In the genomic region with DNA sequence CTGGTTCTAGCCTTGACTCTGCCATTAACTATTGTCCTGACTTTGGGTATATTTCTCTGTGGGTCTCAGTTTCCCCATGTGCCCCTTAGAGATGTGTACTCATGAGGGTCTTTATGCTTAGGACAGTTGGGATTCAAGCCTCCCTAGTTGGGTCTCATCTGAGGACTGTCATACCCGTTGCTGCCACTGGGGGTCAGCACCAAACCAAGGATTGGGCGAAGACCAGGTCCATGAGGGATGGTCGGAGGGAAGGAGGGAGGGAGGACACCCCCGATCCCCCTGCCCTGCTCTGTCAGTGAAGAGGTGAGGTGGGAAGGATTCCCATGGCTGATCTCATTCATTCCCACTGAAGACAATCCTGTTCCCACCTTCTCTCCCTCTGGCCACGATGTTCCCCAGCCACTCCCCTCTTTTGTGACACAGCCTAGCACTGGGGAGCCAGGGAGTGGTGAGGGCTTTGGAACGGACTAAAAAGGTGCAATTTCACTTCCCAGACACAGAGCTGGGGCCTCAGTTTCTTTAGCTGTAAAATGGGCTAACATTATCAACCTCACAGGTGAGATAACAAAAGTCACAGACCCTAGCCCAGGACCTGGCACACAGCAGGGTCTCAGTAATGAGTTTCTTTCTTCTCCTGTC, we compare ENCODE assay signal across 8 cellular contexts. TPM values are rescaled to one million over a fixed set of nuclear protein-coding genes. Genes with fewer than 3 reads are reported as not detected.
DNase-seq lines count a peak whose midpoint lies in the region; ATAC-seq and TF ChIP-seq lines count a peak whose summit lies in the region.

No MANE protein-coding gene starts in this region.

- peaks cover 3% of the 10 kb centered on the region for H3K36me3 Mint-ChIP-seq in chondrocyte (ENCODE audit: low read depth)

- 10% methylated on average over 6 of the region's 6 CpGs for WGBS in liver

- H3K27me3 ChIP-seq in liver (ENCODE audit: control insufficient read depth in 4 of 4, insufficient read depth in 4 of 4, low read length in 3 of 4): no peaks in the 10 kb centered on the region

- no peak overlapping the region for H3K4me3 ChIP-seq in liver (ENCODE audit: low read depth in 1 of 3, low read length in 3 of 3)

- no peak overlapping the region for H3K27ac Mint-ChIP-seq in chondrocyte (ENCODE audit: unreplicated experiment)

- no peak overlapping the region for H3K9ac ChIP-seq in liver (ENCODE audit: low read depth in 1 of 2, low read length in 2 of 2)

- H3K36me3 ChIP-seq in liver (ENCODE audit: control insufficient read depth in 4 of 4, insufficient read depth in 3 of 4, low read depth in 1 of 4, low read length in 3 of 4): no peaks in the 10 kb centered on the region

- TF ChIP-seq RAD21 in liver (IDR thresholded peaks at IDR 0.05): peak; percentile 99 to 100

- ATAC-seq in GM19324 (IDR thresholded peaks at IDR 0.05; ENCODE audit: low FRiP score, unreplicated experiment): no peak

- H3K27me3 Mint-ChIP-seq in chondrocyte (ENCODE audit: low read depth): peaks cover 2% of the 10 kb centered on the region

- TF ChIP-seq CTCF in chondrocyte (IDR thresholded peaks at IDR 0.05) (peak; percentile 98), liver (IDR thresholded peaks at IDR 0.05; ENCODE audit: low read depth, low read length, missing input control) (peak; percentile 95)

- DNase-seq in NK-92 treated with Interleukin-12 subunit alpha and Interleukin-12 subunit beta, amount 100 ng/mL, for 24 hours (lab: John Stamatoyannopoulos, UW): peak; percentile 17
- DNase-seq in NK-92 (lab: John Stamatoyannopoulos, UW; ENCODE audit: unreplicated experiment) (no peak), M059J (ENCODE audit: low read depth) (peak; percentile 57), chondrocyte (ENCODE audit: low spot score) (no peak)
- DNase-seq in activated CD4-positive, alpha-beta T cell treated with anti-CD3 and anti-CD28 coated beads for 24 hours (ENCODE audit: low read depth in 2 of 2): peak; percentile 65 to 71
- peak; percentile 34 for DNase-seq in stimulated activated CD8-positive, alpha-beta memory T cell treated with anti-CD3 and anti-CD28 coated beads, Interleukin-12 subunit alpha, Interleukin-12 subunit beta, amount 100 ng/mL, for 24 hours (ENCODE audit: extremely low read depth)

- no peaks in the 10 kb centered on the region for H3K9me3 Mint-ChIP-seq in chondrocyte (ENCODE audit: low read depth)

- no peak overlapping the region for H3K27ac ChIP-seq in liver (ENCODE audit: low read depth in 1 of 2, low read length in 2 of 2)

- H3K9me3 ChIP-seq in liver (ENCODE audit: control insufficient read depth in 4 of 4, low read length in 3 of 4): no peaks in the 10 kb centered on the region

- H3K4me1 ChIP-seq in liver (ENCODE audit: control insufficient read depth in 4 of 4, insufficient read depth in 4 of 4, low read length in 3 of 4): no peaks in the 10 kb centered on the region

- no peaks in the 10 kb centered on the region for H3K4me1 Mint-ChIP-seq in chondrocyte (ENCODE audit: low read depth)

- H3K4me3 Mint-ChIP-seq in chondrocyte (ENCODE audit: unreplicated experiment): no peak overlapping the region

TF ChIP-seq in liver, 16 proteins besides CTCF, POLR2A, EP300 and RAD21:
- TF ChIP-seq HNF4G (IDR thresholded peaks at IDR 0.05) (no peak), EGR1 (IDR thresholded peaks at IDR 0.05; ENCODE audit: low read depth in 2 of 2) (no peak), MAX (IDR thresholded peaks at IDR 0.05) (no peak), ZBTB33 (IDR thresholded peaks at IDR 0.05) (no peak), YY1 (IDR thresholded peaks at IDR 0.05) (no peak), FOXA2 (IDR thresholded peaks at IDR 0.05) (no peak), JUND (IDR thresholded peaks at IDR 0.05) (no peak)
TF ChIP-seq in liver: peak in this region for 0.

RNA-seq across cellular contexts. Expression of gene KLHL35, which starts 12.4 kb away (rescaled TPM):
- 1.7 and 7.2 TPM in 2 replicates for total RNA-seq in M059J (2014; rRNA removed; shearing (Covaris generic))
- 6.3 to 12.5 TPM (median 10.1 TPM) in 3 replicates for total RNA-seq in chondrocyte
- total RNA-seq in liver: under 1 TPM in 1 of 2 donors, not detected in 1; 0.42 TPM
- polyA plus RNA-seq in liver: under 1 TPM; 0.07 to 0.15 TPM

RNA-seq across cellular contexts. Expression of gene RPS3, which starts 46.1 kb away (rescaled TPM):
- 795 and 1,166 TPM in 2 replicates for total RNA-seq in M059J (2014; rRNA removed; shearing (Covaris generic))
- total RNA-seq in chondrocyte (1,466 to 1,585 TPM (median 1,486 TPM) in 3 replicates), liver (1,000 to 10,000 TPM in 1 of 2 donors, 100 to 1,000 TPM in 1; 289 to 1,115 TPM)
- 100 to 1,000 TPM; 365 to 620 TPM for polyA plus RNA-seq in liver

Comparison
In these comparisons a context has a peak if more than half of its experiments do, and no peak if none do; other contexts are left out.
1. DNase-seq: peak in NK-92 treated with Interleukin-12 subunit alpha and Interleukin-12 subunit beta, amount 100 ng/mL, for 24 hours (single experiment), M059J (single experiment), activated CD4-positive, alpha-beta T cell treated with anti-CD3 and anti-CD28 coated beads for 24 hours (2 of 2) and stimulated activated CD8-positive, alpha-beta memory T cell treated with anti-CD3 and anti-CD28 coated beads, Interleukin-12 subunit alpha, Interleukin-12 subunit beta, amount 100 ng/mL, for 24 hours (single experiment); none in NK-92 (single experiment) and chondrocyte (single experiment).